10 cellular contexts compared by ENCODE assay signal in the genomic region with DNA sequence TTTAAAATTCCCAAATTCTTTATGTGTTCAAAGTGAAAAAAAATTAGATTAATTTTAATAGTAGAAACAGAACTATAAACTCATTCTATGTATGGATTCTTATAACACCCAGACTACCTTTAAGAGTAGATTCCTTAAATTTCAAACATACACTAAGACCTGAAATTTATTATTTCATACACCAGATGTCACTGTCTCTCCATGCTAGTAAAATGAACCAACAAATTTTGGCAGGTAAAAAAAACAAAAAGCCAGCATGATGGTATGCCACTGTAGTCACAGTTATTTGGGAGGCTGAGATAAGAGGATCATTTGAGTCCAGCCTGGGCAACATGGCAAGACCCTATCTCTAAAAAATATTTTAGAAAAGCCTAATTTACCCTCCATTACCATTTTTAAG.
DNase-seq lines count a peak whose midpoint lies in the region; ATAC-seq and TF ChIP-seq lines count a peak whose summit lies in the region.
"Had no signal": no experiment of that assay in that cellular context is flagged by ENCODE, and none has a peak within 500 bp of the region (broad histone marks: within the 10 kb centered on the region; RNA-seq: fewer than 3 reads in every experiment).

No MANE protein-coding gene starts in this region.

- peak; percentile 30 for DNase-seq in A673 (ENCODE audit: low spot score)
- DNase-seq in HT1080 (ENCODE audit: low read depth): peak; percentile 39
- peak; percentile 25 for DNase-seq in SW480 (ENCODE audit: low spot score)
- DNase-seq in iPS-NIHi7 (ENCODE audit: extremely low spot score): peak; percentile 13
- DNase-seq in epidermal melanocyte (ENCODE audit: insufficient read length, low spot score): no peak
- no peak for DNase-seq in inferior parietal cortex (ENCODE audit: extremely low spot score)
- DNase-seq in DMS153 treated with DMSO at 0.1 percent for 48 hours (lab: John Stamatoyannopoulos, UW; ENCODE audit: unreplicated experiment): no peak
- DNase-seq: central memory CD4-positive, alpha-beta T cell; NCI-H1417 treated with DMSO at 0.1 percent for 48 hours had no signal

- no peak for ATAC-seq in GM18867 (IDR thresholded peaks at IDR 0.05; ENCODE audit: unreplicated experiment)

- no TSS peak for BruUV-seq in A673 (replicated peaks; lab: Mats Ljungman, UMichigan)

- no peaks in the 10 kb centered on the region for H3K4me1 ChIP-seq in A673 (ENCODE audit: insufficient read depth, low read length, poor library complexity, severe bottlenecking)

- intact Hi-C loops in A673 (cut with micrococcal nuclease; ENCODE audit: unreplicated experiment): no loop called here

- no peak overlapping the region for H3K4me3 ChIP-seq in A673 (ENCODE audit: low read depth, low read length, poor library complexity, severe bottlenecking)

- no peak overlapping the region for H3K27ac ChIP-seq in A673 (ENCODE audit: low read depth, low read length, poor library complexity, severe bottlenecking)

- CTCF ChIA-PET in A673 (lab: Charles Lee): no interaction called here

- POLR2A ChIA-PET in A673 (lab: Charles Lee; ENCODE audit: low non-redundant PET): no interaction called here

- no peaks in the 10 kb centered on the region for H3K36me3 ChIP-seq in A673 (ENCODE audit: insufficient read depth, low read length, poor library complexity, severe bottlenecking)

- TF ChIP-seq CTCF in A673 (conservative IDR thresholded peaks at IDR 0.05; ENCODE audit: low read depth, low read length): peak; percentile 37; the same call in 1 of the 2 replicates

- H3K27me3 ChIP-seq in A673 (replicated peaks; ENCODE audit: insufficient read depth, low read depth, low read length, poor library complexity): no peaks in the 10 kb centered on the region

- H3K9me3 ChIP-seq in A673 (ENCODE audit: low read depth, low read length, poor library complexity, severe bottlenecking): no peaks in the 10 kb centered on the region

Comparison
In these comparisons a context has a peak if more than half of its experiments do, and no peak if none do; other contexts are left out.
1. DNase-seq: peak in A673 (single experiment), HT1080 (single experiment), SW480 (single experiment) and iPS-NIHi7 (single experiment); none in epidermal melanocyte (single experiment), inferior parietal cortex (single experiment) and DMS153 treated with DMSO at 0.1 percent for 48 hours (single experiment).